ENCODE assay signal across 1 cellular context in the genomic region with DNA sequence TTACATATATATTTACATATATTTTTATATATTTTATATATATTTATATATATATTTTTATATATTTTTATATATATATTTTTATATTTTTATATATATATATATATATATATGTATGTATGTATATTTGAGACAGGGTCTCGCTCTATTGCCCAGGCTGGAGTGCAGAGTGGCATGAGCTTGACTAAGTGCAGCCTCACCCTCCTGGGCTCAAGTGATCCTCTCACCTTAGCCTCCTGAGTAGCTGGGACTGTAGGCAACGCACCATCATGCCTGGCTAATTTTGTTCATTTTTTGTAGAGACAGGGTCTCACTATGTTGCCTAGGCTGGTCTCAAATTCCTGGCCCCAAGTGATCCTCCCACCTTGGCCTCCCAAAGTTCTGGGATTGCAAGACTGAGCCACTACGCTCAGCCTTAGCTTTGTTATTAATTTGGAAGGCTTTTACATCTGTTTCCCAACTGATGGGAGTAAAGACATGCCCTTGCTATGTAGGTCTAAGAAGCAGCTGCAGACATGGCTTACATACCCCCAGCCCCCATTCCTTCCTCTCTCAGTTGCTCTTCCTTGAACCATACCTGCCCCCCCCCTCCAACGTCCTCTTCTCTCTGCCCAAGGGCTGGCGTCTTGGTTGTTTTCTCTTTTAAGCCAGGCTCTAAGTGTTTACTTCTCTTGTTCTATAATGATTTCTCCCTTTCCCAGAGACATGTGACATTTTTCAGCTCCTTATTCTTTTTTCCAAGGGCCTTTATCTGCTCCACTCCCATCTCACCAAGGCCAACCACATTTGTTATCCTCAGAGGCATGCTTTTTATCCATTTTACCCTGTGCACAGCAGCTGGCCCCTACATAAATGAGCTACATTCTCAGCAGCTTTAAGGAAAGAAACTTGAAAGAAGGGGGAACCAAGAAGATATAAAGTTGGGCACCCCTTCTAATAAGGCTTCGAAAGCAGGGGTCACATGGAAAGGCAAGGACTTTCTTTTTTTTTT.
TF ChIP-seq lines count a peak whose summit lies in the region.

No MANE protein-coding gene starts in this region.

TF ChIP-seq in K562, 482 proteins besides CTCF, POLR2A, EP300 and RAD21 (continued from another document):
- TF ChIP-seq, protein P1, sequence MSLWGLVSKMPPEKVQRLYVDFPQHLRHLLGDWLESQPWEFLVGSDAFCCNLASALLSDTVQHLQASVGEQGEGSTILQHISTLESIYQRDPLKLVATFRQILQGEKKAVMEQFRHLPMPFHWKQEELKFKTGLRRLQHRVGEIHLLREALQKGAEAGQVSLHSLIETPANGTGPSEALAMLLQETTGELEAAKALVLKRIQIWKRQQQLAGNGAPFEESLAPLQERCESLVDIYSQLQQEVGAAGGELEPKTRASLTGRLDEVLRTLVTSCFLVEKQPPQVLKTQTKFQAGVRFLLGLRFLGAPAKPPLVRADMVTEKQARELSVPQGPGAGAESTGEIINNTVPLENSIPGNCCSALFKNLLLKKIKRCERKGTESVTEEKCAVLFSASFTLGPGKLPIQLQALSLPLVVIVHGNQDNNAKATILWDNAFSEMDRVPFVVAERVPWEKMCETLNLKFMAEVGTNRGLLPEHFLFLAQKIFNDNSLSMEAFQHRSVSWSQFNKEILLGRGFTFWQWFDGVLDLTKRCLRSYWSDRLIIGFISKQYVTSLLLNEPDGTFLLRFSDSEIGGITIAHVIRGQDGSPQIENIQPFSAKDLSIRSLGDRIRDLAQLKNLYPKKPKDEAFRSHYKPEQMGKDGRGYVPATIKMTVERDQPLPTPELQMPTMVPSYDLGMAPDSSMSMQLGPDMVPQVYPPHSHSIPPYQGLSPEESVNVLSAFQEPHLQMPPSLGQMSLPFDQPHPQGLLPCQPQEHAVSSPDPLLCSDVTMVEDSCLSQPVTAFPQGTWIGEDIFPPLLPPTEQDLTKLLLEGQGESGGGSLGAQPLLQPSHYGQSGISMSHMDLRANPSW (CRISPR knock-in tag; IDR thresholded peaks at IDR 0.05) = no peak
- peak; percentile 46 for TF ChIP-seq L3MBTL2 (IDR thresholded peaks at IDR 0.05)
- TF ChIP-seq, protein P2, sequence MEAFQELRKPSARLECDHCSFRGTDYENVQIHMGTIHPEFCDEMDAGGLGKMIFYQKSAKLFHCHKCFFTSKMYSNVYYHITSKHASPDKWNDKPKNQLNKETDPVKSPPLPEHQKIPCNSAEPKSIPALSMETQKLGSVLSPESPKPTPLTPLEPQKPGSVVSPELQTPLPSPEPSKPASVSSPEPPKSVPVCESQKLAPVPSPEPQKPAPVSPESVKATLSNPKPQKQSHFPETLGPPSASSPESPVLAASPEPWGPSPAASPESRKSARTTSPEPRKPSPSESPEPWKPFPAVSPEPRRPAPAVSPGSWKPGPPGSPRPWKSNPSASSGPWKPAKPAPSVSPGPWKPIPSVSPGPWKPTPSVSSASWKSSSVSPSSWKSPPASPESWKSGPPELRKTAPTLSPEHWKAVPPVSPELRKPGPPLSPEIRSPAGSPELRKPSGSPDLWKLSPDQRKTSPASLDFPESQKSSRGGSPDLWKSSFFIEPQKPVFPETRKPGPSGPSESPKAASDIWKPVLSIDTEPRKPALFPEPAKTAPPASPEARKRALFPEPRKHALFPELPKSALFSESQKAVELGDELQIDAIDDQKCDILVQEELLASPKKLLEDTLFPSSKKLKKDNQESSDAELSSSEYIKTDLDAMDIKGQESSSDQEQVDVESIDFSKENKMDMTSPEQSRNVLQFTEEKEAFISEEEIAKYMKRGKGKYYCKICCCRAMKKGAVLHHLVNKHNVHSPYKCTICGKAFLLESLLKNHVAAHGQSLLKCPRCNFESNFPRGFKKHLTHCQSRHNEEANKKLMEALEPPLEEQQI (IDR thresholded peaks at IDR 0.05) = peak; percentile 26; the same call in 1 of the 2 replicates
- TF ChIP-seq CBFA2T3 (IDR thresholded peaks at IDR 0.05) = peak; percentile 67; the same call in 1 of the 2 replicates
- TF ChIP-seq CBFA2T2 (conservative IDR thresholded peaks at IDR 0.05) = peak; percentile 46
- TF ChIP-seq DMBX1 (CRISPR knock-in tag; IDR thresholded peaks at IDR 0.05; ENCODE audit: borderline replicate concordance) = 0 out of 2 replicates have a peak, but pooled peaks have one; percentile 52
- TF ChIP-seq GATAD2A (IDR thresholded peaks at IDR 0.05) = no peak
- no peak for TF ChIP-seq EZH2 (IDR thresholded peaks at IDR 0.05; ENCODE audit: borderline replicate concordance, low read depth, low read length)
- TF ChIP-seq TCF3 (CRISPR knock-in tag; IDR thresholded peaks at IDR 0.05) = peak; percentile 52
- TF ChIP-seq TAL1 (IDR thresholded peaks at IDR 0.05) = peak; percentile 21; the same call in 1 of the 2 replicates
- TF ChIP-seq SRF (CRISPR knock-in tag; IDR thresholded peaks at IDR 0.05) = no peak
- no peak for TF ChIP-seq PCBP2 (IDR thresholded peaks at IDR 0.05; ENCODE audit: low read depth, low read length, poor library complexity, severe bottlenecking)
TF ChIP-seq in K562: peak in this region for 7.
